Comparison of ENCODE assay signal across 1 cellular context in the genomic region with DNA sequence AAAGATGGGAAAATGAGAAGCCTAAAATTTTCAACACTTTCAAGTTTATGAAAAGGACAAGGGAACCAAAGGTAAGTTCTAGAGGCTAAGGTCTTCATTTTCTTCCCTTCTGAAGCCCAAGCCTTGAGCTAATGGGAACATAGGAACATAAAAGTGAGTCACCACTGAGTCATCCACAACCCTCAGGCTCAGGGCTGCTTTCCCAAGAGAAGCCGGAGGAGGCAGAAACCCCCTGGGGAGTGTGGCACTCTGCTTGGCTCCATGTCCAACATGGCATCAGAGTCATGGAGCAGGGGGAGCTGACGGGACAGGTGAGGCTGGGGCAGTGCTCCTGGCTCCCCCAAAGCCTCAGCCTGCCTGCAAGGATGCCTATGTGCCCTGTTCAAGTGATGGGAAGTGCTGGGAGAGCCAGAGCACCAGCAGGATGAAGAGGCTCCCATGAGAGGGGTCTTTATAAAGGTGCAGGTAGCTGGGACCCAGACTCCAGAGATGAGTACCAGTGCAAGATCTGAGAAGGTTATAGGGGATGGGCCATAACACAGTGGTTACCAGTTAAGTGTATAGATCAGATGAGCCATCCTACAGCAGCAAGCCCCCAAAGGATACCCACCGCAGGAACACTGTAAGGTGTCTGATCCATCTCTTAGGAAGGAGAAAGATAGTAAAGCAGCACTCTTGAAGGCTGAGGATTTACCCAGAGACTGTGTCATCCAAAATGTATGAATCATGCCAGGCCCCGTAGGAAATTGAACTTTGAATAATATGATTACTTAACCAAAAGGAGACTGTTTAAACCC.
TF ChIP-seq lines count a peak whose summit lies in the region.

No MANE protein-coding gene starts in this region.

TF ChIP-seq in SK-N-SH, 30 proteins besides CTCF, POLR2A, EP300 and RAD21 (continued from another document):
- TF ChIP-seq, protein P1, sequence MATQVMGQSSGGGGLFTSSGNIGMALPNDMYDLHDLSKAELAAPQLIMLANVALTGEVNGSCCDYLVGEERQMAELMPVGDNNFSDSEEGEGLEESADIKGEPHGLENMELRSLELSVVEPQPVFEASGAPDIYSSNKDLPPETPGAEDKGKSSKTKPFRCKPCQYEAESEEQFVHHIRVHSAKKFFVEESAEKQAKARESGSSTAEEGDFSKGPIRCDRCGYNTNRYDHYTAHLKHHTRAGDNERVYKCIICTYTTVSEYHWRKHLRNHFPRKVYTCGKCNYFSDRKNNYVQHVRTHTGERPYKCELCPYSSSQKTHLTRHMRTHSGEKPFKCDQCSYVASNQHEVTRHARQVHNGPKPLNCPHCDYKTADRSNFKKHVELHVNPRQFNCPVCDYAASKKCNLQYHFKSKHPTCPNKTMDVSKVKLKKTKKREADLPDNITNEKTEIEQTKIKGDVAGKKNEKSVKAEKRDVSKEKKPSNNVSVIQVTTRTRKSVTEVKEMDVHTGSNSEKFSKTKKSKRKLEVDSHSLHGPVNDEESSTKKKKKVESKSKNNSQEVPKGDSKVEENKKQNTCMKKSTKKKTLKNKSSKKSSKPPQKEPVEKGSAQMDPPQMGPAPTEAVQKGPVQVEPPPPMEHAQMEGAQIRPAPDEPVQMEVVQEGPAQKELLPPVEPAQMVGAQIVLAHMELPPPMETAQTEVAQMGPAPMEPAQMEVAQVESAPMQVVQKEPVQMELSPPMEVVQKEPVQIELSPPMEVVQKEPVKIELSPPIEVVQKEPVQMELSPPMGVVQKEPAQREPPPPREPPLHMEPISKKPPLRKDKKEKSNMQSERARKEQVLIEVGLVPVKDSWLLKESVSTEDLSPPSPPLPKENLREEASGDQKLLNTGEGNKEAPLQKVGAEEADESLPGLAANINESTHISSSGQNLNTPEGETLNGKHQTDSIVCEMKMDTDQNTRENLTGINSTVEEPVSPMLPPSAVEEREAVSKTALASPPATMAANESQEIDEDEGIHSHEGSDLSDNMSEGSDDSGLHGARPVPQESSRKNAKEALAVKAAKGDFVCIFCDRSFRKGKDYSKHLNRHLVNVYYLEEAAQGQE (IDR thresholded peaks at IDR 0.05; ENCODE audit: low read depth, low read length) = no peak
